Comparison of ENCODE assay signal across 8 cellular contexts in the genomic region with DNA sequence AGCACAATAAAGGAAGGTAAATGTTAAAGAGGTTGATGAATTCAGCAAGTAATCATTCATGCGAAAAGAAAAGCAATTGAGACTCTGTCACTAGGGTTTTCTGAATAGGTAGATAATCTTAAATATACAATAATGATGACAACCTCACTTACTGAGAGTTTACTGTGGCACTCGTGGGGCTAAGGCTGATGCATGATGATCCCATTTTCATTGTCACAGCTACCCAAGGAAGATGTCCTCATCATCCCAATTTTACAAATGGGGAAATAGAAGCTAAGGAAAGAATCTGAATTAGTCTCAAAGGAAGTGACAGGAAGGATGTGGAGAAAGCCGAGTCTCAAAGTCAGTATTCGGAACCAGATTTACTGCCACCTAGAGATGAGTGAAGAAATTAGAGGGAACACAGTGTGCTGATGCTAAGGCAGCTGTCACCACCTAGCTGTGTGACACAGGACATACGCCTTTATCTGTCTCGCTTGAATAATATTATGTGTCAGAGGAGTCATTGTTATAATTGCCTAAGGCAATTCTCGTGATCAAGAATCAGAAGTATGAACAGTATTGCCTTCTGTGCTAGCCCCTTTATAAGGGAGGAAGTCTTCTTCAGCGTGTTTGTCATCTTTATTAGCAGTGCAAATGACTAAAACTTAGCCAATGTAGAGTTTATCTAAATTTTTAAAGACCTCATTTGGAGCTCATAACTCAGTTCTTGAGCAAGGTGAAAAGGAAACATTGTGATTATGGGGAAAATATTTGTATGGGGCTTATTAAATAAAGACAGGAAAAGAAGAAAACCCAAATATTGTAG.
DNase-seq lines count a peak whose midpoint lies in the region; ATAC-seq and TF ChIP-seq lines count a peak whose summit lies in the region.

No MANE protein-coding gene starts in this region.

- no peaks in the 10 kb centered on the region for H3K36me3 ChIP-seq in endocrine pancreas (ENCODE audit: control insufficient read depth, insufficient read depth, low read length)
- no peaks in the 10 kb centered on the region for H3K36me3 ChIP-seq in mesendoderm (ENCODE audit: control insufficient read depth, insufficient read depth, low read length)
- peaks cover 5% of the 10 kb centered on the region for H3K36me3 ChIP-seq in suprapubic skin

- peak overlapping the region; percentile 13 for H3K9ac ChIP-seq in endocrine pancreas (ENCODE audit: control insufficient read depth, insufficient read depth, low read length)
- no peak overlapping the region for H3K9ac ChIP-seq in mesendoderm (ENCODE audit: low read length)

- H3K27me3 Mint-ChIP-seq in WTC11 (ENCODE audit: low read depth): no peaks in the 10 kb centered on the region

- TF ChIP-seq POLR2A in suprapubic skin (IDR thresholded peaks at IDR 0.05): no peak

- DNase-seq in COR-L47 (lab: John Stamatoyannopoulos, UW) (peak; percentile 22), NCI-H2227 treated with DMSO at 0.1 percent for 48 hours (lab: John Stamatoyannopoulos, UW) (peak; percentile 37), WTC11 (ENCODE audit: low spot score) (peak; percentile 18), mesendoderm (peak; percentile 94), suprapubic skin (ENCODE audit: low spot score in 2 of 2) (no peak)

- WGBS in mesendoderm (ENCODE audit: extremely low coverage, insufficient coverage, low lambda C conversion rate): no CpG with 5 or more reads among the region's 8 CpGs
- WGBS in suprapubic skin: 30% methylated on average over 8 of the region's 8 CpGs

- no peak overlapping the region for H3K27ac Mint-ChIP-seq in WTC11

- TF ChIP-seq CTCF in WTC11 (IDR thresholded peaks at IDR 0.05): peak; percentile 34; the same call in 1 of the 2 replicates
- peak; percentile 28 to 57 for TF ChIP-seq CTCF in suprapubic skin (IDR thresholded peaks at IDR 0.05)

- no peak overlapping the region for H3K18ac ChIP-seq in mesendoderm (ENCODE audit: low read length)

- H2BK5ac ChIP-seq in mesendoderm (ENCODE audit: low read length): peak overlapping the region; percentile 29

- H3K4me3 ChIP-seq in endocrine pancreas (ENCODE audit: control insufficient read depth, insufficient read depth, low read length) (peak overlapping the region; percentile 29), mesendoderm (ENCODE audit: low read length) (no peak overlapping the region), suprapubic skin (no peak overlapping the region)

- H3K9me3 ChIP-seq in endocrine pancreas (ENCODE audit: control insufficient read depth, low read length): no peaks in the 10 kb centered on the region
- H3K9me3 ChIP-seq in suprapubic skin: no peaks in the 10 kb centered on the region

- peaks cover 12% of the 10 kb centered on the region for H3K4me1 Mint-ChIP-seq in WTC11

- POLR2A ChIA-PET in WTC11 (lab: Charles Lee): no interaction called here

- peak overlapping the region; percentile 36 for H2BK15ac ChIP-seq in mesendoderm (replicated peaks; ENCODE audit: low read depth)

- peaks cover 4% of the 10 kb centered on the region for H3K4me1 ChIP-seq in endocrine pancreas (ENCODE audit: control insufficient read depth, insufficient read depth, low read length)
- H3K4me1 ChIP-seq in mesendoderm (ENCODE audit: control insufficient read depth, low read depth, low read length): peaks cover 2% of the 10 kb centered on the region
- no peaks in the 10 kb centered on the region for H3K4me1 ChIP-seq in suprapubic skin

- H3K27ac ChIP-seq in mesendoderm (ENCODE audit: low read depth, low read length) (no peak overlapping the region), suprapubic skin (no peak overlapping the region)

- H3K4me3 Mint-ChIP-seq in WTC11: no peak overlapping the region

- H3K56ac ChIP-seq in mesendoderm (ENCODE audit: low read length): peak overlapping the region; percentile 57

- H2BK120ac ChIP-seq in mesendoderm (ENCODE audit: low read depth, low read length): peak overlapping the region; percentile 73

- H4K8ac ChIP-seq in mesendoderm (ENCODE audit: low read depth, low read length): no peak overlapping the region

- no peak for TF ChIP-seq EP300 in suprapubic skin (IDR thresholded peaks at IDR 0.05)

- H3K4me2 ChIP-seq in mesendoderm (ENCODE audit: low read length): no peak overlapping the region

- peaks cover 21% of the 10 kb centered on the region for H3K36me3 Mint-ChIP-seq in WTC11

- no peak overlapping the region for H2AK5ac ChIP-seq in mesendoderm (ENCODE audit: low read length)

- ATAC-seq in GM19324 (IDR thresholded peaks at IDR 0.05; ENCODE audit: low FRiP score, unreplicated experiment) (peak; percentile 99), HG03175 (IDR thresholded peaks at IDR 0.05; ENCODE audit: unreplicated experiment) (peak; percentile 100), WTC11 (peak; percentile 97)

- H3K23ac ChIP-seq in mesendoderm (ENCODE audit: low read length): no peak overlapping the region

- H3K79me2 ChIP-seq in mesendoderm (ENCODE audit: control insufficient read depth, insufficient read depth, low read length): no peaks in the 10 kb centered on the region

- H4K5ac ChIP-seq in mesendoderm (ENCODE audit: low read length): no peak overlapping the region

- no peaks in the 10 kb centered on the region for H3K79me1 ChIP-seq in mesendoderm (ENCODE audit: low read length)

- no peak overlapping the region for H3K4ac ChIP-seq in mesendoderm (ENCODE audit: low read depth, low read length)

- CTCF ChIA-PET in WTC11 (lab: Charles Lee): interaction anchor here (0.6 to 4.7 kb wide), 16 partner anchors 10 to 1365 kb away, joined by 3 to 38 read pairs (median 4); no protein-coding TSS in a partner anchor

- no peaks in the 10 kb centered on the region for H3K27me3 ChIP-seq in endocrine pancreas (ENCODE audit: control insufficient read depth, insufficient read depth, low read length)
- H3K27me3 ChIP-seq in mesendoderm (ENCODE audit: insufficient read depth, low read length, poor library complexity): no peaks in the 10 kb centered on the region
- no peaks in the 10 kb centered on the region for H3K27me3 ChIP-seq in suprapubic skin

- H3K9me3 Mint-ChIP-seq in WTC11: peaks cover 21% of the 10 kb centered on the region

TF ChIP-seq in WTC11, 78 proteins besides CTCF, POLR2A, EP300 and RAD21 (continues in another document):
- TF ChIP-seq GABPB1 (CRISPR knock-in tag; IDR thresholded peaks at IDR 0.05) (no peak), NFYB (CRISPR knock-in tag; conservative IDR thresholded peaks at IDR 0.05; ENCODE audit: low read depth) (no peak), ESRRA (CRISPR knock-in tag; IDR thresholded peaks at IDR 0.05; ENCODE audit: borderline replicate concordance) (no peak), ZNF263 (CRISPR knock-in tag; IDR thresholded peaks at IDR 0.05; ENCODE audit: low read depth) (no peak), CREM (CRISPR knock-in tag; IDR thresholded peaks at IDR 0.05) (no peak), GRHL2 (CRISPR knock-in tag; IDR thresholded peaks at IDR 0.05; ENCODE audit: insufficient replicate concordance, severe bottlenecking) (no peak), ZNF423 (CRISPR knock-in tag; IDR thresholded peaks at IDR 0.05) (no peak), JUN (CRISPR knock-in tag; IDR thresholded peaks at IDR 0.05) (no peak), ELF4 (CRISPR knock-in tag; IDR thresholded peaks at IDR 0.05; ENCODE audit: low read depth) (no peak)
- TF ChIP-seq, protein P1, sequence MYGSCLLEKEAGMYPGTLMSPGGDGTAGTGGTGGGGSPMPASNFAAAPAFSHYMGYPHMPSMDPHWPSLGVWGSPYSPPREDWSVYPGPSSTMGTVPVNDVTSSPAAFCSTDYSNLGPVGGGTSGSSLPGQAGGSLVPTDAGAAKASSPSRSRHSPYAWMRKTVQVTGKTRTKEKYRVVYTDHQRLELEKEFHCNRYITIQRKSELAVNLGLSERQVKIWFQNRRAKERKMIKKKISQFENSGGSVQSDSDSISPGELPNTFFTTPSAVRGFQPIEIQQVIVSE (CRISPR knock-in tag; IDR thresholded peaks at IDR 0.05; ENCODE audit: borderline replicate concordance): no peak
- TF ChIP-seq, protein P2, sequence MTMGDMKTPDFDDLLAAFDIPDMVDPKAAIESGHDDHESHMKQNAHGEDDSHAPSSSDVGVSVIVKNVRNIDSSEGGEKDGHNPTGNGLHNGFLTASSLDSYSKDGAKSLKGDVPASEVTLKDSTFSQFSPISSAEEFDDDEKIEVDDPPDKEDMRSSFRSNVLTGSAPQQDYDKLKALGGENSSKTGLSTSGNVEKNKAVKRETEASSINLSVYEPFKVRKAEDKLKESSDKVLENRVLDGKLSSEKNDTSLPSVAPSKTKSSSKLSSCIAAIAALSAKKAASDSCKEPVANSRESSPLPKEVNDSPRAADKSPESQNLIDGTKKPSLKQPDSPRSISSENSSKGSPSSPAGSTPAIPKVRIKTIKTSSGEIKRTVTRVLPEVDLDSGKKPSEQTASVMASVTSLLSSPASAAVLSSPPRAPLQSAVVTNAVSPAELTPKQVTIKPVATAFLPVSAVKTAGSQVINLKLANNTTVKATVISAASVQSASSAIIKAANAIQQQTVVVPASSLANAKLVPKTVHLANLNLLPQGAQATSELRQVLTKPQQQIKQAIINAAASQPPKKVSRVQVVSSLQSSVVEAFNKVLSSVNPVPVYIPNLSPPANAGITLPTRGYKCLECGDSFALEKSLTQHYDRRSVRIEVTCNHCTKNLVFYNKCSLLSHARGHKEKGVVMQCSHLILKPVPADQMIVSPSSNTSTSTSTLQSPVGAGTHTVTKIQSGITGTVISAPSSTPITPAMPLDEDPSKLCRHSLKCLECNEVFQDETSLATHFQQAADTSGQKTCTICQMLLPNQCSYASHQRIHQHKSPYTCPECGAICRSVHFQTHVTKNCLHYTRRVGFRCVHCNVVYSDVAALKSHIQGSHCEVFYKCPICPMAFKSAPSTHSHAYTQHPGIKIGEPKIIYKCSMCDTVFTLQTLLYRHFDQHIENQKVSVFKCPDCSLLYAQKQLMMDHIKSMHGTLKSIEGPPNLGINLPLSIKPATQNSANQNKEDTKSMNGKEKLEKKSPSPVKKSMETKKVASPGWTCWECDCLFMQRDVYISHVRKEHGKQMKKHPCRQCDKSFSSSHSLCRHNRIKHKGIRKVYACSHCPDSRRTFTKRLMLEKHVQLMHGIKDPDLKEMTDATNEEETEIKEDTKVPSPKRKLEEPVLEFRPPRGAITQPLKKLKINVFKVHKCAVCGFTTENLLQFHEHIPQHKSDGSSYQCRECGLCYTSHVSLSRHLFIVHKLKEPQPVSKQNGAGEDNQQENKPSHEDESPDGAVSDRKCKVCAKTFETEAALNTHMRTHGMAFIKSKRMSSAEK (CRISPR knock-in tag; IDR thresholded peaks at IDR 0.05; ENCODE audit: borderline replicate concordance): no peak
- TF ChIP-seq, protein P3, sequence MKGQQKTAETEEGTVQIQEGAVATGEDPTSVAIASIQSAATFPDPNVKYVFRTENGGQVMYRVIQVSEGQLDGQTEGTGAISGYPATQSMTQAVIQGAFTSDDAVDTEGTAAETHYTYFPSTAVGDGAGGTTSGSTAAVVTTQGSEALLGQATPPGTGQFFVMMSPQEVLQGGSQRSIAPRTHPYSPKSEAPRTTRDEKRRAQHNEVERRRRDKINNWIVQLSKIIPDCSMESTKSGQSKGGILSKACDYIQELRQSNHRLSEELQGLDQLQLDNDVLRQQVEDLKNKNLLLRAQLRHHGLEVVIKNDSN (CRISPR knock-in tag; IDR thresholded peaks at IDR 0.05): no peak

Comparison
In these comparisons a context has a peak if more than half of its experiments do, and no peak if none do; other contexts are left out.
1. DNase-seq: peak in COR-L47 (single experiment), NCI-H2227 treated with DMSO at 0.1 percent for 48 hours (single experiment), WTC11 (single experiment) and mesendoderm (single experiment); none in suprapubic skin (0 of 2).
2. Peak in every context shown above with its lines, with median percentiles within 50 percentile points of each other: ATAC-seq.